ENCODE assay signal across 21 cellular contexts in the genomic region with DNA sequence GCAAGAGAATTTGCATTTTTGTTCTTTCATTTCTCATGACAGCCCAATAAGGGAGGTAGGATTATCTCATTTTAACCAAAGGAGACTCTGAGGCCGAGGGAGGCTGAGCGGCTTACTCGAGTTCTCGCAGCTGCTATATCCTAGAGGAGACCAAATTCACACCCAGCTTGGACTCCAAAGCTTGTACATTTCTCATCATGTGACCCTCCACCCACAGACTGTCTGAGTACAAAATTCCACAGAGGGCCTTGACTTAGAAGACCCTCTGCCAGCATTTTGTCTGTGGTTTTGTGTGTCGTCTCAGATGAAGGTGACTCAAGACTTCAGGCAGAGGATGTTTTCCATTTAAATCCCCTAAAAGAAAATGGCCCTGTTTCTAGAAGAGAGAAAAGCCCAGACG.
"Had no signal": no experiment of that assay in that cellular context is flagged by ENCODE, and none has a peak within 500 bp of the region (broad histone marks: within the 10 kb centered on the region; RNA-seq: fewer than 3 reads in every experiment).

No MANE protein-coding gene starts in this region.

- H3K27me3 Mint-ChIP-seq: activated CD4-positive, alpha-beta T cell treated with anti-CD3 and anti-CD28 coated beads, Interleukin-2, amount 10 ng/mL, durations not matched to agents 7 days and 5 days; brain; stimulated activated naive CD8-positive, alpha-beta T cell treated with anti-CD3 and anti-CD28 coated beads, Interleukin-15, Interleukin-2, amounts not matched to agents 100 ng/mL and 50 ng/mL, for 24 hours had no signal

- H3K27me3 ChIP-seq: tibial nerve had no signal

- H3K4me3 Mint-ChIP-seq: activated CD4-positive, alpha-beta T cell treated with anti-CD3 and anti-CD28 coated beads, Interleukin-2, amount 10 ng/mL, durations not matched to agents 7 days and 5 days; activated naive CD4-positive, alpha-beta T cell treated with anti-CD3 and anti-CD28 coated beads, Interleukin-2, amount 50 U/mL, for 24 hours; nephron progenitor cell; stimulated activated naive CD8-positive, alpha-beta T cell treated with anti-CD3 and anti-CD28 coated beads, Interleukin-15, Interleukin-2, amounts not matched to agents 100 ng/mL and 50 ng/mL, for 24 hours had no signal

- H3K4me3 ChIP-seq: lung, skin epidermis, tibial nerve had no signal

- H3K27ac Mint-ChIP-seq: activated CD4-positive, alpha-beta T cell treated with anti-CD3 and anti-CD28 coated beads, Interleukin-2, amount 10 ng/mL, durations not matched to agents 7 days and 5 days; activated naive CD4-positive, alpha-beta T cell treated with anti-CD3 and anti-CD28 coated beads, Interleukin-2, amount 50 U/mL, for 24 hours; nephron progenitor cell; stimulated activated naive CD8-positive, alpha-beta T cell treated with anti-CD3 and anti-CD28 coated beads, Interleukin-15, Interleukin-2, amounts not matched to agents 100 ng/mL and 50 ng/mL, for 24 hours had no signal

- H3K9me3 ChIP-seq: tibial nerve had no signal

- H3K4me1 Mint-ChIP-seq: activated CD4-positive, alpha-beta T cell treated with anti-CD3 and anti-CD28 coated beads, Interleukin-2, amount 10 ng/mL, durations not matched to agents 7 days and 5 days; activated naive CD4-positive, alpha-beta T cell treated with anti-CD3 and anti-CD28 coated beads, Interleukin-2, amount 50 U/mL, for 24 hours had no signal

- H3K36me3 Mint-ChIP-seq: activated naive CD4-positive, alpha-beta T cell treated with anti-CD3 and anti-CD28 coated beads, Interleukin-2, amount 50 U/mL, for 24 hours; brain had no signal

- FAIRE-seq: urothelium cell line had no signal

- H3K27ac ChIP-seq: skin epidermis, tibial nerve had no signal

- H3K36me3 ChIP-seq: tibial nerve had no signal

- ATAC-seq: activated CD4-positive, CD25-positive, alpha-beta regulatory T cell treated with anti-CD3 and anti-CD28 coated beads, Interleukin-2, amount 50 U/mL, for 24 hours had no signal

- H3K9me3 Mint-ChIP-seq: activated CD4-positive, alpha-beta T cell treated with anti-CD3 and anti-CD28 coated beads, Interleukin-2, amount 10 ng/mL, durations not matched to agents 7 days and 5 days; activated naive CD4-positive, alpha-beta T cell treated with anti-CD3 and anti-CD28 coated beads, Interleukin-2, amount 50 U/mL, for 24 hours; brain; nephron progenitor cell; stimulated activated naive CD8-positive, alpha-beta T cell treated with anti-CD3 and anti-CD28 coated beads, Interleukin-15, Interleukin-2, amounts not matched to agents 100 ng/mL and 50 ng/mL, for 24 hours had no signal

- DNase-seq: activated CD4-positive, alpha-beta T cell treated with anti-CD3 and anti-CD28 coated beads, Interleukin-2, amount 10 ng/mL, durations not matched to agents 7 days and 5 days; activated CD8-positive, alpha-beta memory T cell treated with anti-CD3 and anti-CD28 coated beads, Interleukin-2, amount 50 U/mL, for 4 hours; activated effector memory CD4-positive, alpha-beta T cell treated with anti-CD3 and anti-CD28 coated beads, Interleukin-2, amount 50 U/mL, for 16 hours; activated T-cell treated with anti-CD3 and anti-CD28 coated beads, Interleukin-2, amount 50 U/mL, for 48 hours; effector CD4-positive, alpha-beta T cell; left cardiac atrium; nephron progenitor cell; nucleus accumbens; posterior cingulate gyrus; retina; stimulated activated CD4-positive, alpha-beta T cell treated with anti-CD3 and anti-CD28 coated beads, Interleukin-15, amount 100 ng/mL, for 24 hours; stimulated activated CD4-positive, alpha-beta T cell treated with anti-CD3 and anti-CD28 coated beads, Interleukin-2, amount 100 ng/mL, for 48 hours; T1000 had no signal
